Comparison of ENCODE assay signal across 8 cellular contexts in genomic region chr5:147509041-147509709, GRCh38. TPM values are rescaled to one million over a fixed set of nuclear protein-coding genes. Genes with fewer than 3 reads are reported as not detected.
DNase-seq lines count a peak whose midpoint lies in the region; ATAC-seq, FAIRE-seq and TF ChIP-seq lines count a peak whose summit lies in the region.

No MANE protein-coding gene starts in this region.

- DNase-seq in Right ventricle myocardium inferior (ENCODE audit: missing footprints) (peak; percentile 54), cardiac septum (ENCODE audit: low spot score) (no peak), bronchial epithelial cell (ENCODE audit: low read depth) (no peak), lower leg skin (ENCODE audit: low spot score in 2 of 2) (peak in 1 of 2 donors; percentile 88), uterus (peak; percentile 39 to 44), ACHN (no peak)
- no peak for DNase-seq in activated CD4-positive, CD25-positive, alpha-beta regulatory T cell (lab: John Stamatoyannopoulos, UW)
- no peak for DNase-seq in activated naive CD4-positive, alpha-beta T cell treated with anti-CD3 and anti-CD28 coated beads, Interleukin-2, amount 50 U/mL, for 16 hours

- in situ Hi-C loops in ACHN (cut with HindIII; ENCODE audit: low pct_ligation_motif_present, low pct_unique_long_range_greater_than_20kb, low sequenced_read_pairs), result no loop called here

- H3K4me1 ChIP-seq in uterus, result peaks cover 0 to 1% of the 10 kb centered on the region in 2 donors

- H3K27ac ChIP-seq in uterus, result peak overlapping the region; percentile 91 to 93

- ATAC-seq in Right ventricle myocardium inferior, result peak; percentile 64

- no peak for FAIRE-seq in bronchial epithelial cell (lab: Jason Lieb, UNC)

- H3K4me3 ChIP-seq in bronchial epithelial cell (ENCODE audit: low read depth, low read length) (peak overlapping the region; percentile 63), lower leg skin (ENCODE audit: low read depth, poor library complexity, severe bottlenecking) (peak overlapping the region; percentile 44), uterus (peak overlapping the region; percentile 65 to 82)

- no peaks in the 10 kb centered on the region for H3K9me3 ChIP-seq in uterus

- intact Hi-C loops in Right ventricle myocardium inferior (cut with DNase I), result loop anchor here (5.0 kb wide), 3 partner anchors 42 to 68 kb away; no protein-coding TSS in a partner anchor
- intact Hi-C loops in cardiac septum (cut with DNase I), result loop anchor here (2.0 to 5.0 kb wide), 3 partner anchors 37 to 57 kb away; no protein-coding TSS in a partner anchor
- intact Hi-C loops in lower leg skin (cut with DNase I; ENCODE audit: low total_unique reads), result no loop called here
- intact Hi-C loops in uterus (cut with DNase I; ENCODE audit: low total_unique reads), result loop anchor here (10.0 kb wide), 1 partner anchor 54 kb away; no protein-coding TSS in a partner anchor

- H3K27me3 ChIP-seq in bronchial epithelial cell (ENCODE audit: control insufficient read depth, insufficient read depth, low read length) (no peaks in the 10 kb centered on the region), uterus (no peaks in the 10 kb centered on the region)

- TF ChIP-seq POLR2A in lower leg skin (IDR thresholded peaks at IDR 0.05), result no peak
- TF ChIP-seq POLR2A in uterus (IDR thresholded peaks at IDR 0.05), result no peak

- TF ChIP-seq CTCF in bronchial epithelial cell (IDR thresholded peaks at IDR 0.05; ENCODE audit: insufficient read depth, low read length, severe bottlenecking) (no peak), lower leg skin (IDR thresholded peaks at IDR 0.05) (no peak), uterus (IDR thresholded peaks at IDR 0.05) (no peak)

- 1% methylated on average over 22 to 32 of the region's 50 CpGs for WGBS in lower leg skin, 2 donors

- no peaks in the 10 kb centered on the region for H3K36me3 ChIP-seq in bronchial epithelial cell (ENCODE audit: control insufficient read depth, insufficient read depth, low read length)
- H3K36me3 ChIP-seq in uterus, result no peaks in the 10 kb centered on the region

RNA-seq across cellular contexts. Expression of gene DPYSL3, which starts 0.7 kb away (rescaled TPM):
- total RNA-seq in Right ventricle myocardium inferior (22.1 TPM), cardiac septum (51.1 TPM), bronchial epithelial cell (1.6 and 3.7 TPM in 2 replicates), lower leg skin (10 to 100 TPM in 2 of 4 donors, 1 to 10 TPM in 2; 7.1 to 32.2 (median 11.0) TPM), uterus (100 to 1,000 TPM; 121 to 213 (median 168) TPM)

Comparison
In these comparisons a context has a peak if more than half of its experiments do, and no peak if none do; other contexts are left out.
1. DNase-seq: peak in Right ventricle myocardium inferior (single experiment) and uterus (2 of 2); none in cardiac septum (single experiment), bronchial epithelial cell (single experiment), activated CD4-positive, CD25-positive, alpha-beta regulatory T cell (0 of 4), activated naive CD4-positive, alpha-beta T cell treated with anti-CD3 and anti-CD28 coated beads, Interleukin-2, amount 50 U/mL, for 16 hours (single experiment) and ACHN (single experiment).
2. Peak in every context shown above with its lines, with median percentiles within 50 percentile points of each other: H3K4me3 ChIP-seq.